In the genomic region with DNA sequence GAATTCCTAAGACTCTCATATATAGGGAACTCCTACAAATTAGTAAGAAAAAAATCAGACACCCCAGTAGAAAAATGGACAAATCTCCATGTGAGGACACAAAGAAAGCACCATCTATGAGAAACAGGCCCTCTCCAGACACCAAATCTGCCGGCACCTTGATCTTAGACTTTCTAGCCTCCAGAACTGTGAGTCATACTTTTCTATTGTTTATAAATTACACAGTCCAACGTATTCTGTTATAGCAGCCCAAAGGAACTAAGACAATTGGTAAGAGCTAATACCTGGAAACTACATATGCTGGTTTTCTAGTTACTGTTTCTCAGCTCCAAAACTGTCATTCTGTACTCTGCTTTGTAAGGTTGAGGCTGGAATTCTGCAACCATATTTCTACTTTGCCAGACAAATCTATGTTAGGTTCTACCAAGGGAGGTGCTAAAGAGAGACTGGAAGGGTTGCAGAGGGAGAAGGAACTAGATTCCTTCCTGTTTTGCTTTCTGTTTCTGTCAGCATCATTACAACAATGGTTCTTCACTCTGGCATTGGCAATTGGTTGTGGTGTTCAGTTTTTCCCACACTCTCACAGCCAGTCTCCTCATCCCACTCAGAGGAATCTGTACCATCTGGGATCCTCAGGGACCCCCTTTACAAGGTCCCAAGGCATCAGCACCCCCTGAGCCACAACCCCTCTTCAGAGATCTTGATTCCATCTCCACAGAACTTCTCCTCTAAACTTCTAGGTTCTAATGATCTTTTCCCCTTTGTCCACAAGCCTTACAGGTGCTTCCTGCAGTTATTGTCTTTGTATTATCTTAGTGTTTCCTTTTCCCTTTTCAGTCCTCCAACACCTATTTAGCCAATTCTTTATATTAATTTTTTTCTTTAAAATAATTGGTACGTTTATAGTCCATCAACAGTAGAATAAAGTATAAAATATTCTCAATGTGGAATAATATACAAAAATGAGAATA, we compare ENCODE assay signal across 9 cellular contexts. TPM values are rescaled to one million over a fixed set of nuclear protein-coding genes. Genes with fewer than 3 reads are reported as not detected.
A peak's percentile ranks its signal among the peaks of the same experiment; 100 is the strongest.
DNase-seq lines count a peak whose midpoint lies in the region; ATAC-seq, FAIRE-seq and TF ChIP-seq lines count a peak whose summit lies in the region.
"Had no signal": no experiment of that assay in that cellular context is flagged by ENCODE, and none has a peak within 500 bp of the region (broad histone marks: within the 10 kb centered on the region; RNA-seq: fewer than 3 reads in every experiment).

No MANE protein-coding gene starts in this region.

- peaks cover 22% of the 10 kb centered on the region for H3K4me1 Mint-ChIP-seq in endodermal cell

- no peaks in the 10 kb centered on the region for H3K27me3 ChIP-seq in PC-9 (ENCODE audit: insufficient read depth, low read depth)
- H3K27me3 ChIP-seq in endodermal cell (ENCODE audit: control insufficient read depth, insufficient read depth, low read length, poor library complexity, severe bottlenecking) = peaks cover 4% of the 10 kb centered on the region

- H3K79me2 ChIP-seq in PC-9 (ENCODE audit: low read depth) = no peaks in the 10 kb centered on the region

- WGBS in endodermal cell (ENCODE audit: insufficient coverage in 1 of 2, insufficient read length in 1 of 2), 2 experiments = 86 to 100% methylated on average over 1 to 2 of the region's 3 CpGs

- ATAC-seq in HG02642 (IDR thresholded peaks at IDR 0.05; ENCODE audit: poor library complexity, unreplicated experiment) (peak; percentile 77), left ventricle myocardium superior (peak; percentile 29)

- no peak overlapping the region for H3K4me3 Mint-ChIP-seq in endodermal cell
- H3K4me3 Mint-ChIP-seq: stimulated activated naive CD8-positive, alpha-beta T cell treated with anti-CD3 and anti-CD28 coated beads, Interleukin-15, Interleukin-2, amounts not matched to agents 100 ng/mL and 50 ng/mL, for 24 hours had no signal

- BruUV-seq in PC-9 (replicated peaks; lab: Mats Ljungman, UMichigan) = no TSS peak

- H3K4me2 ChIP-seq in PC-9 = peak overlapping the region; percentile 50

- H3K9me2 ChIP-seq in PC-9 (ENCODE audit: insufficient read depth) = no peaks in the 10 kb centered on the region

- DNase-seq in GM12891 (ENCODE audit: insufficient read length, low spot score) (no peak), PC-9 (peak in 1 of 2 experiments; percentile 71), left ventricle myocardium superior (no peak), endodermal cell (no peak), cerebellum (ENCODE audit: low spot score) (no peak), NCI-H146 (lab: John Stamatoyannopoulos, UW) (no peak)
- no peak for DNase-seq in activated CD4-positive, CD25-positive, alpha-beta regulatory T cell treated with anti-CD3 and anti-CD28 coated beads, Interleukin-2, amount 50 U/mL, for 72 hours

- H3K27ac Mint-ChIP-seq in endodermal cell = no peak overlapping the region
- H3K27ac Mint-ChIP-seq: stimulated activated naive CD8-positive, alpha-beta T cell treated with anti-CD3 and anti-CD28 coated beads, Interleukin-15, Interleukin-2, amounts not matched to agents 100 ng/mL and 50 ng/mL, for 24 hours had no signal

- H3K36me3 ChIP-seq in PC-9 (ENCODE audit: low read depth) (no peaks in the 10 kb centered on the region), endodermal cell (ENCODE audit: control insufficient read depth, insufficient read depth, low read length) (no peaks in the 10 kb centered on the region)

- H3K9ac ChIP-seq in endodermal cell (ENCODE audit: extremely low read depth, low read length, poor library complexity, severe bottlenecking) = no peak overlapping the region

- H3K4me3 ChIP-seq in PC-9 = no peak overlapping the region
- H3K4me3 ChIP-seq in endodermal cell (ENCODE audit: low read length) = no peak overlapping the region

- no peaks in the 10 kb centered on the region for H4K20me1 ChIP-seq in PC-9 (ENCODE audit: insufficient read depth)

- peaks cover 2% of the 10 kb centered on the region for H3K27me3 Mint-ChIP-seq in endodermal cell (ENCODE audit: insufficient read depth)
- H3K27me3 Mint-ChIP-seq: stimulated activated naive CD8-positive, alpha-beta T cell treated with anti-CD3 and anti-CD28 coated beads, Interleukin-15, Interleukin-2, amounts not matched to agents 100 ng/mL and 50 ng/mL, for 24 hours had no signal

- peak; percentile 57 for FAIRE-seq in GM12891 (lab: Jason Lieb, UNC)

- H3K4me1 ChIP-seq in PC-9 (replicated peaks; ENCODE audit: insufficient read depth) (peaks cover 51% of the 10 kb centered on the region), endodermal cell (ENCODE audit: control insufficient read depth, insufficient read depth, low read length) (no peaks in the 10 kb centered on the region)

- TF ChIP-seq CTCF in PC-9 (conservative IDR thresholded peaks at IDR 0.05) (no peak), endodermal cell (conservative IDR thresholded peaks at IDR 0.05) (no peak)

- no peak overlapping the region for H2AFZ ChIP-seq in PC-9

- H3F3A ChIP-seq in PC-9 (ENCODE audit: insufficient read depth, low read depth) = peaks cover 43% of the 10 kb centered on the region

- POLR2A ChIA-PET in PC-9 (lab: Charles Lee; ENCODE audit: unreplicated experiment) = interaction anchor here (0.6 kb wide), 1 partner anchor 109 kb away, joined by 3 read pairs; no protein-coding TSS in a partner anchor

- peaks cover 1% of the 10 kb centered on the region for H3K9me3 Mint-ChIP-seq in endodermal cell
- H3K9me3 Mint-ChIP-seq: stimulated activated naive CD8-positive, alpha-beta T cell treated with anti-CD3 and anti-CD28 coated beads, Interleukin-15, Interleukin-2, amounts not matched to agents 100 ng/mL and 50 ng/mL, for 24 hours had no signal

- intact Hi-C loops in PC-9 (cut with micrococcal nuclease; ENCODE audit: unreplicated experiment) (loop anchor here (5.0 to 10.0 kb wide), 3 partner anchors 38 to 645 kb away; a partner anchor contains a TSS), left ventricle myocardium superior (cut with micrococcal nuclease) (no loop called here)

- H3K36me3 Mint-ChIP-seq in endodermal cell (ENCODE audit: low read depth) = no peaks in the 10 kb centered on the region

- peak overlapping the region; percentile 25; the same call in 1 of the 2 replicates for H3K27ac ChIP-seq in PC-9
- no peak overlapping the region for H3K27ac ChIP-seq in endodermal cell (ENCODE audit: low read depth, low read length)

- no peak for TF ChIP-seq POLR2A in GM12891 (IDR thresholded peaks at IDR 0.05; ENCODE audit: low read depth, low read length)

- CTCF ChIA-PET in PC-9 (lab: Charles Lee) = interaction anchor here (1.0 kb wide), 1 partner anchor 147 kb away, joined by 3 read pairs; no protein-coding TSS in a partner anchor

- H3K9me3 ChIP-seq in PC-9 (ENCODE audit: insufficient read depth, low read depth) (no peaks in the 10 kb centered on the region), endodermal cell (ENCODE audit: control insufficient read depth, low read length) (no peaks in the 10 kb centered on the region)

TF ChIP-seq in GM12891, 5 proteins besides CTCF, POLR2A, EP300 and RAD21:
- TF ChIP-seq POLR2AphosphoS5 (IDR thresholded peaks at IDR 0.05; ENCODE audit: low read depth, low read length) (no peak), SPI1 (IDR thresholded peaks at IDR 0.05; ENCODE audit: low read depth, low read length) (no peak), TAF1 (IDR thresholded peaks at IDR 0.05; ENCODE audit: low read depth, low read length) (no peak; the same call in 1 of the 2 replicates), PAX5 (IDR thresholded peaks at IDR 0.05; ENCODE audit: insufficient read depth, low read length, severe bottlenecking) (no peak), POU2F2 (IDR thresholded peaks at IDR 0.05; ENCODE audit: low read depth, low read length) (no peak)

RNA-seq across cellular contexts. Expression of a gene that starts 35.5 kb away (rescaled TPM):
- 2.5 TPM for polyA plus RNA-seq in GM12891 (2012; ENCODE audit: low read depth, missing spikeins)
- total RNA-seq in PC-9 (2021) = 0.78 and 1.4 TPM in 2 replicates
- total RNA-seq in left ventricle myocardium superior = 11.3 TPM
- under 1 TPM; 0.13 to 0.18 TPM for total RNA-seq in endodermal cell
- polyA plus RNA-seq in endodermal cell (2013, experiment 1 of 2) = 0.43 TPM
- 0.41 TPM for polyA plus RNA-seq in endodermal cell (2013, experiment 2 of 2)
- 1.9 TPM for total RNA-seq in cerebellum
